20 cellular contexts compared by ENCODE assay signal in the genomic region with DNA sequence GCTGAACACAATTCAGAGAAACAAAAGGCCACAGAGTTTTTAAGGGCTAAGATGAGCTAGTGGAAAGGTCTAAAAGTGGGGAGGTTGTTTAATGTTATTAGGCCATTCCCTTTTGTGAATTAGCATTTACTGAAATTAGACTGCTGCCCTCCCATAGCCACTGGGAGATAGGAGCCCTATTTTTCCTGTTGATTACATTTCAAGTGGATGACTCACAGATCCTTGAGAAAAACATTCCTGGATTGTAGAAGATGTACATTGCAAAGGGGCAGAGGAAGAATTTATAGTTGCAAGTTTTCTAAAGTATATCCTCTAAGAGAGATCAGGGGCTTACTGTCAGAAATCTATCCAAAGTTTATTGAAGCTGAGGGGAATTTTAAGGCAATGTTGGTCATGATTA.
DNase-seq lines count a peak whose midpoint lies in the region; ATAC-seq and TF ChIP-seq lines count a peak whose summit lies in the region.
"Had no signal": no experiment of that assay in that cellular context is flagged by ENCODE, and none has a peak within 500 bp of the region (broad histone marks: within the 10 kb centered on the region; RNA-seq: fewer than 3 reads in every experiment).

No MANE protein-coding gene starts in this region.

- no peaks in the 10 kb centered on the region for H3K79me2 ChIP-seq in mesendoderm (ENCODE audit: control insufficient read depth, insufficient read depth, low read length)

- peaks cover 43% of the 10 kb centered on the region for H3K9me3 Mint-ChIP-seq in T-helper 2 cell treated with Interferon-gamma antibody and Interleukin-4, amounts not matched to agents 5 μg/mL and 100 μg/mL, for 36 hours

- H3K4me1 Mint-ChIP-seq in T-helper 2 cell treated with Interferon-gamma antibody and Interleukin-4, amounts not matched to agents 5 μg/mL and 100 μg/mL, for 36 hours (ENCODE audit: low read depth): no peaks in the 10 kb centered on the region
- H3K4me1 Mint-ChIP-seq: CD8-positive, alpha-beta memory T cell had no signal

- no peak for TF ChIP-seq CTCF in astrocyte of the spinal cord (IDR thresholded peaks at IDR 0.05; ENCODE audit: low read depth, low read length)

- H3K23ac ChIP-seq in mesendoderm (ENCODE audit: low read length): no peak overlapping the region

- no peak overlapping the region for H3K56ac ChIP-seq in mesendoderm (ENCODE audit: low read length)

- no peak overlapping the region for H2BK5ac ChIP-seq in mesendoderm (ENCODE audit: low read length)

- H2AK5ac ChIP-seq in mesendoderm (ENCODE audit: low read length): no peak overlapping the region

- no peak overlapping the region for H3K9ac ChIP-seq in mesendoderm (ENCODE audit: low read length)

- H3K36me3 ChIP-seq in mesendoderm (ENCODE audit: control insufficient read depth, insufficient read depth, low read length): no peaks in the 10 kb centered on the region

- H3K4me3 Mint-ChIP-seq in T-helper 2 cell treated with Interferon-gamma antibody and Interleukin-4, amounts not matched to agents 5 μg/mL and 100 μg/mL, for 36 hours: no peak overlapping the region
- H3K4me3 Mint-ChIP-seq: CD8-positive, alpha-beta memory T cell; H9 had no signal

- H3K4ac ChIP-seq in mesendoderm (ENCODE audit: low read depth, low read length): no peak overlapping the region

- ATAC-seq in GM21723 (IDR thresholded peaks at IDR 0.05; ENCODE audit: unreplicated experiment): no peak

- H3K18ac ChIP-seq in mesendoderm (ENCODE audit: low read length): no peak overlapping the region

- no peak overlapping the region for H2BK120ac ChIP-seq in mesendoderm (ENCODE audit: low read depth, low read length)

- no peak overlapping the region for H4K5ac ChIP-seq in mesendoderm (ENCODE audit: low read length)

- no peak overlapping the region for H3K27ac Mint-ChIP-seq in T-helper 2 cell treated with Interferon-gamma antibody and Interleukin-4, amounts not matched to agents 5 μg/mL and 100 μg/mL, for 36 hours
- H3K27ac Mint-ChIP-seq: CD8-positive, alpha-beta memory T cell; H9 had no signal

- in situ Hi-C loops in astrocyte of the spinal cord (cut with HindIII; ENCODE audit: low sequenced_read_pairs): no loop called here

- H4K8ac ChIP-seq in mesendoderm (ENCODE audit: low read depth, low read length): no peak overlapping the region

- H3K4me1 ChIP-seq in mesendoderm (ENCODE audit: control insufficient read depth, low read depth, low read length): no peaks in the 10 kb centered on the region

- no peaks in the 10 kb centered on the region for H3K27me3 ChIP-seq in mesendoderm (ENCODE audit: insufficient read depth, low read length, poor library complexity)

- no peaks in the 10 kb centered on the region for H3K27me3 Mint-ChIP-seq in T-helper 2 cell treated with Interferon-gamma antibody and Interleukin-4, amounts not matched to agents 5 μg/mL and 100 μg/mL, for 36 hours (ENCODE audit: low read depth)
- H3K27me3 Mint-ChIP-seq: CD8-positive, alpha-beta memory T cell had no signal

- H3K4me2 ChIP-seq in mesendoderm (ENCODE audit: low read length): no peak overlapping the region

- H3K79me1 ChIP-seq in mesendoderm (ENCODE audit: low read length): no peaks in the 10 kb centered on the region

- no peak overlapping the region for H2BK15ac ChIP-seq in mesendoderm (replicated peaks; ENCODE audit: low read depth)

- DNase-seq in DMS53 treated with DMSO at 0.1 percent for 48 hours (lab: John Stamatoyannopoulos, UW; ENCODE audit: unreplicated experiment) (peak; percentile 3), M059J (ENCODE audit: low read depth) (peak; percentile 5), astrocyte of the spinal cord (ENCODE audit: low read depth, low spot score) (peak; percentile 1), mesendoderm (peak; percentile 30), middle frontal gyrus (ENCODE audit: extremely low spot score, low spot score) (no peak), T-helper 2 cell (no peak)
- no peak for DNase-seq in T-helper 2 cell treated with Interferon-gamma antibody and Interleukin-4, amounts not matched to agents 5 μg/mL and 100 μg/mL, for 36 hours (ENCODE audit: low spot score)
- DNase-seq: C1 segment of cervical spinal cord; CD8-positive, alpha-beta memory T cell; DMS79; H9; NCI-H1105 treated with DMSO at 0.1 percent for 48 hours; NCI-H1694; NCI-H2107; NCI-H226; NCI-H524; NCI-H82; RPMI8226 had no signal

- H3K4me3 ChIP-seq in astrocyte of the spinal cord (ENCODE audit: low read depth, low read length): no peak overlapping the region
- no peak overlapping the region for H3K4me3 ChIP-seq in mesendoderm (ENCODE audit: low read length)

- H3K36me3 Mint-ChIP-seq in T-helper 2 cell treated with Interferon-gamma antibody and Interleukin-4, amounts not matched to agents 5 μg/mL and 100 μg/mL, for 36 hours (ENCODE audit: low read depth): no peaks in the 10 kb centered on the region
- H3K36me3 Mint-ChIP-seq: CD8-positive, alpha-beta memory T cell had no signal

- no peak overlapping the region for H3K27ac ChIP-seq in mesendoderm (ENCODE audit: low read depth, low read length)
- H3K27ac ChIP-seq: HL-60 had no signal

Comparison
In these comparisons a context has a peak if more than half of its experiments do, and no peak if none do; other contexts are left out.
1. DNase-seq: peak in DMS53 treated with DMSO at 0.1 percent for 48 hours (single experiment), M059J (single experiment), astrocyte of the spinal cord (single experiment) and mesendoderm (single experiment); none in middle frontal gyrus (single experiment), T-helper 2 cell (0 of 5) and T-helper 2 cell treated with Interferon-gamma antibody and Interleukin-4, amounts not matched to agents 5 μg/mL and 100 μg/mL, for 36 hours (single experiment).